In the genomic region with DNA sequence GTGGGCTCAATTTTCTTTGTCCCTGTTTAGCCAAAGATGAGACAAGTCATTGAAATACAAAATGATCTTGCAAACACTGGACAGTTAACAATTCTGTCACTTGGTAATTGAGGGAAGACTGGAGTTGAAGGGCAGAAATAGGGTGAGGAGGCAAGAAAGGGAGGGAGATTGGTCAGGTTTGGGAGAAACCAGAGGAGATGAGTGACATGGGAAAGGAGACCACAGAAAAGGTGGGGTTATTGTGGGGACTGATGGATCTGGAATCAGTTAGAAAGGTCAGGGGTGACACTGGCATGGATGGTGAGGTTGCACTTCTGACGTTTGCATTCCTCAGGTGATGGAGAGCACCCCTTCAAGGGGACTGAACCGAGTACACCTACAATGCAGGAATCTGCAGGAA, we compare ENCODE assay signal across 8 cellular contexts. TPM values are rescaled to one million over a fixed set of nuclear protein-coding genes. Genes with fewer than 3 reads are reported as not detected.
DNase-seq lines count a peak whose midpoint lies in the region; ATAC-seq, FAIRE-seq and TF ChIP-seq lines count a peak whose summit lies in the region.

No MANE protein-coding gene starts in this region.

- peak overlapping the region; percentile 99 for H2AFZ ChIP-seq in GM23248

- H3K4me3 ChIP-seq in GM23248 (peak overlapping the region; percentile 100), WERI-Rb-1 (ENCODE audit: low read depth, low read length) (peak overlapping the region; percentile 94), gastroesophageal sphincter (peak overlapping the region; percentile 64 to 92), skeletal muscle cell (ENCODE audit: low read depth, low read length) (peak overlapping the region; percentile 85), small intestine (ENCODE audit: low read depth in 1 of 2, low read length in 2 of 2) (peak overlapping the region in 1 of 2 donors; percentile 73)

- H3K27me3 ChIP-seq in GM23248 (replicated peaks; ENCODE audit: insufficient read depth): no peaks in the 10 kb centered on the region
- no peaks in the 10 kb centered on the region for H3K27me3 ChIP-seq in WERI-Rb-1 (ENCODE audit: insufficient read depth, low read depth, severe bottlenecking)
- no peaks in the 10 kb centered on the region for H3K27me3 ChIP-seq in gastroesophageal sphincter
- H3K27me3 ChIP-seq in small intestine (ENCODE audit: control insufficient read depth in 2 of 2, insufficient read depth in 2 of 2, low read length in 2 of 2): no peaks in the 10 kb centered on the region

- peak overlapping the region; percentile 98 for H3K4me2 ChIP-seq in GM23248 (ENCODE audit: unreplicated experiment)

- 27 to 30% methylated on average over 2 of the region's 2 CpGs for WGBS in GM23248 (ENCODE audit: low coverage in 1 of 2, low lambda C conversion rate in 2 of 2, missing lambda C conversion rate in 2 of 2), 2 experiments
- WGBS in gastroesophageal sphincter (ENCODE audit: low coverage in 1 of 2), 2 donors: 0 to 30% methylated on average over 1 to 2 of the region's 2 CpGs
- 20 to 32% (median 27%) methylated on average over 2 of the region's 2 CpGs for WGBS in small intestine, 3 donors

- H3K36me3 ChIP-seq in GM23248 (ENCODE audit: low read depth): no peaks in the 10 kb centered on the region
- H3K36me3 ChIP-seq in WERI-Rb-1: peaks cover 46% of the 10 kb centered on the region
- H3K36me3 ChIP-seq in gastroesophageal sphincter: peaks cover 0 to 39% of the 10 kb centered on the region in 2 donors
- H3K36me3 ChIP-seq in small intestine (ENCODE audit: control insufficient read depth in 2 of 2, insufficient read depth in 2 of 2, low read length in 2 of 2): peaks cover 0 to 2% of the 10 kb centered on the region in 2 donors

- TF ChIP-seq EP300 in gastroesophageal sphincter (IDR thresholded peaks at IDR 0.05): no peak

- H3F3A ChIP-seq in GM23248 (ENCODE audit: insufficient read depth): peaks cover 24% of the 10 kb centered on the region

- no peak for TF ChIP-seq POLR2A in gastroesophageal sphincter (IDR thresholded peaks at IDR 0.05)

- ATAC-seq in gastroesophageal sphincter: no peak
- ATAC-seq in GM19463 (IDR thresholded peaks at IDR 0.05; ENCODE audit: unreplicated experiment): no peak

- no peaks in the 10 kb centered on the region for H3K9me2 ChIP-seq in GM23248 (ENCODE audit: insufficient read depth)

- H3K4me1 ChIP-seq in GM23248 (ENCODE audit: insufficient read depth): peaks cover 7% of the 10 kb centered on the region; the same call in 1 of the 2 replicates
- peaks cover 2 to 32% (median 13%) of the 10 kb centered on the region in 3 donors for H3K4me1 ChIP-seq in gastroesophageal sphincter
- H3K4me1 ChIP-seq in small intestine (ENCODE audit: control insufficient read depth in 2 of 2, insufficient read depth in 1 of 2, low read depth in 1 of 2, low read length in 1 of 2): peaks cover 0 to 3% of the 10 kb centered on the region in 2 donors

- H3K9me3 ChIP-seq in GM23248 (ENCODE audit: low read depth): no peaks in the 10 kb centered on the region
- H3K9me3 ChIP-seq in WERI-Rb-1 (ENCODE audit: severe bottlenecking): no peaks in the 10 kb centered on the region
- no peaks in the 10 kb centered on the region for H3K9me3 ChIP-seq in gastroesophageal sphincter
- H3K9me3 ChIP-seq in small intestine (ENCODE audit: control insufficient read depth, low read depth): no peaks in the 10 kb centered on the region

- TF ChIP-seq CTCF in WERI-Rb-1 (IDR thresholded peaks at IDR 0.05; ENCODE audit: low read depth, low read length) (no peak), gastroesophageal sphincter (IDR thresholded peaks at IDR 0.05) (no peak)

- peak overlapping the region; percentile 93 for H3K9ac ChIP-seq in GM23248

- no peak for FAIRE-seq in small intestine (lab: Jason Lieb, UNC)

- DNase-seq in GM23248 (no peak), WERI-Rb-1 (no peak), skeletal muscle cell (ENCODE audit: low read depth) (no peak), NCI-H1417 treated with DMSO at 0.1 percent for 48 hours (lab: John Stamatoyannopoulos, UW) (no peak), NCI-H226 (no peak), small intestine (no peak)

- H3K79me2 ChIP-seq in GM23248 (ENCODE audit: insufficient read depth): peaks cover 19% of the 10 kb centered on the region

- in situ Hi-C loops in GM23248 (cut with MboI): no loop called here

- H3K27ac ChIP-seq in GM23248 (no peak overlapping the region), WERI-Rb-1 (peak overlapping the region; percentile 72), gastroesophageal sphincter (peak overlapping the region in 2 of 4 donors; percentile 69 to 77), small intestine (ENCODE audit: low read depth in 1 of 2, low read length in 1 of 2) (no peak overlapping the region)

- H4K20me1 ChIP-seq in GM23248 (ENCODE audit: insufficient read depth): no peaks in the 10 kb centered on the region

RNA-seq across cellular contexts. Expression of a gene that starts 0.7 kb away (rescaled TPM):
- 12.8 and 21.7 TPM in 2 replicates for total RNA-seq in GM23248 (2014; rRNA removed; shearing (Covaris generic))
- polyA plus RNA-seq in GM23248 (2016; fragmentation: Nextera tagmentation; extraction: Ambion mirVana) (5.3 and 5.4 TPM in 2 replicates), small intestine (10 to 100 TPM; 21.5 to 22.2 (median 22.1) TPM)
- 10 to 100 TPM in 3 of 4 donors, 1 to 10 TPM in 1; 9.4 to 16.4 (median 11.8) TPM for total RNA-seq in gastroesophageal sphincter

RNA-seq across cellular contexts. Expression of a gene that starts 5.3 kb away (rescaled TPM):
- 11.9 and 20.8 TPM in 2 replicates for total RNA-seq in GM23248 (2014; rRNA removed; shearing (Covaris generic))
- polyA plus RNA-seq in GM23248 (2016; fragmentation: Nextera tagmentation; extraction: Ambion mirVana) (8.5 and 9.9 TPM in 2 replicates), small intestine (10 to 100 TPM; 25.4 to 54.9 (median 42.0) TPM)
- 10 to 100 TPM in 3 of 4 donors, 1 to 10 TPM in 1; 9.7 to 16.5 (median 12.8) TPM for total RNA-seq in gastroesophageal sphincter

RNA-seq across cellular contexts. Expression of a gene that starts 23.3 kb away (rescaled TPM):
- total RNA-seq in GM23248 (2014; rRNA removed; shearing (Covaris generic)): not detected in 2 replicates
- polyA plus RNA-seq in GM23248 (2016; fragmentation: Nextera tagmentation; extraction: Ambion mirVana) (not detected in 2 replicates), small intestine (1 to 10 TPM in 2 of 3 donors, not detected in 1; 1.6 to 3.2 TPM)
- total RNA-seq in gastroesophageal sphincter: not detected

RNA-seq across cellular contexts. Expression of a gene that starts 24.4 kb away (rescaled TPM):
- total RNA-seq in GM23248 (2014; rRNA removed; shearing (Covaris generic)): 23.1 and 27.0 TPM in 2 replicates
- 16.9 and 17.5 TPM in 2 replicates for polyA plus RNA-seq in GM23248 (2016; fragmentation: Nextera tagmentation; extraction: Ambion mirVana)
- total RNA-seq in gastroesophageal sphincter: 10 to 100 TPM; 25.4 to 40.4 (median 30.9) TPM
- polyA plus RNA-seq in small intestine: 10 to 100 TPM; 45.7 to 73.4 (median 59.5) TPM

RNA-seq across cellular contexts. Expression of a gene that starts 32.1 kb away (rescaled TPM):
- not detected in 2 replicates for total RNA-seq in GM23248 (2014; rRNA removed; shearing (Covaris generic))
- polyA plus RNA-seq in GM23248 (2016; fragmentation: Nextera tagmentation; extraction: Ambion mirVana) (not detected in 2 replicates), small intestine (1 to 10 TPM in 2 of 3 donors, under 1 TPM in 1; 0.01 to 1.1 (median 1.1) TPM)
- under 1 TPM in 1 of 4 donors, not detected in 3; 0.04 TPM for total RNA-seq in gastroesophageal sphincter
